ENCODE assay signal across 9 cellular contexts in genomic region chr20:51446656-51447055, GRCh38.
DNase-seq lines count a peak whose midpoint lies in the region; ATAC-seq and TF ChIP-seq lines count a peak whose summit lies in the region.
"Had no signal": no experiment of that assay in that cellular context is flagged by ENCODE, and none has a peak within 500 bp of the region (broad histone marks: within the 10 kb centered on the region; RNA-seq: fewer than 3 reads in every experiment).

No MANE protein-coding gene starts in this region.

- peak overlapping the region in 1 of 3 experiments; percentile 8 for H3K4me3 Mint-ChIP-seq in nephron
- H3K4me3 Mint-ChIP-seq in WTC11 = no peak overlapping the region

- POLR2A ChIA-PET in WTC11 (lab: Charles Lee) = interaction anchor here (0.7 kb wide), 1 partner anchor 95 kb away, joined by 3 read pairs; no protein-coding TSS in a partner anchor

- DNase-seq in AG09319 (ENCODE audit: extremely low read depth, low read depth) (peak; percentile 16), NCI-H226 (peak; percentile 62), dedifferentiated amniotic fluid mesenchymal stem cell (ENCODE audit: extremely low spot score) (peak; percentile 20), SK-N-DZ (ENCODE audit: low spot score) (no peak), WTC11 (ENCODE audit: low spot score) (no peak)
- DNase-seq in activated naive CD4-positive, alpha-beta T cell (lab: John Stamatoyannopoulos, UW) = no peak
- DNase-seq: stimulated activated CD4-positive, alpha-beta T cell treated with anti-CD3 and anti-CD28 coated beads, Interleukin-4, amount 100 ng/mL, for 1 hour had no signal

- ATAC-seq in WTC11 = no peak
- no peak for ATAC-seq in GM21786 (IDR thresholded peaks at IDR 0.05; ENCODE audit: unreplicated experiment)

- no peaks in the 10 kb centered on the region for H3K9me3 Mint-ChIP-seq in nephron
- H3K9me3 Mint-ChIP-seq in WTC11 = no peaks in the 10 kb centered on the region

- peaks cover 21% of the 10 kb centered on the region for H3K27me3 Mint-ChIP-seq in nephron (ENCODE audit: low read depth)
- no peaks in the 10 kb centered on the region for H3K27me3 Mint-ChIP-seq in WTC11 (ENCODE audit: low read depth)

- H3K36me3 Mint-ChIP-seq in nephron (ENCODE audit: low read depth) (no peaks in the 10 kb centered on the region), WTC11 (no peaks in the 10 kb centered on the region)

- CTCF ChIA-PET in WTC11 (lab: Charles Lee) = no interaction called here

- H3K4me1 Mint-ChIP-seq in nephron (peaks cover 59% of the 10 kb centered on the region), WTC11 (peaks cover 12% of the 10 kb centered on the region)

- H3K27ac Mint-ChIP-seq in nephron = peak overlapping the region; percentile 7 to 91 (median 56)
- no peak overlapping the region for H3K27ac Mint-ChIP-seq in WTC11

- TF ChIP-seq CTCF in AG09319 (IDR thresholded peaks at IDR 0.05; ENCODE audit: low read depth, low read length) (no peak), nephron (IDR thresholded peaks at IDR 0.05; ENCODE audit: unreplicated experiment in 3 of 3) (no peak), WTC11 (IDR thresholded peaks at IDR 0.05) (no peak)

TF ChIP-seq in WTC11, 78 proteins besides CTCF, POLR2A, EP300 and RAD21:
- TF ChIP-seq JAZF1 (CRISPR knock-in tag; IDR thresholded peaks at IDR 0.05) (no peak), NR3C1 (CRISPR knock-in tag; conservative IDR thresholded peaks at IDR 0.05; ENCODE audit: low read depth) (no peak), ATF3 (CRISPR knock-in tag; conservative IDR thresholded peaks at IDR 0.05) (no peak), AFF4 (CRISPR knock-in tag; IDR thresholded peaks at IDR 0.05; ENCODE audit: borderline replicate concordance) (no peak), NFATC4 (CRISPR knock-in tag; IDR thresholded peaks at IDR 0.05) (no peak), IRF1 (CRISPR knock-in tag; IDR thresholded peaks at IDR 0.05) (no peak), ZSCAN18 (CRISPR knock-in tag; IDR thresholded peaks at IDR 0.05) (no peak), ZNF317 (CRISPR knock-in tag; IDR thresholded peaks at IDR 0.05; ENCODE audit: borderline replicate concordance, low read depth) (no peak), FOXK1 (CRISPR knock-in tag; IDR thresholded peaks at IDR 0.05) (no peak), NR1H2 (CRISPR knock-in tag; IDR thresholded peaks at IDR 0.05) (no peak), ZNF425 (CRISPR knock-in tag; conservative IDR thresholded peaks at IDR 0.05) (no peak), E2F1 (CRISPR knock-in tag; IDR thresholded peaks at IDR 0.05) (no peak), ERG (CRISPR knock-in tag; IDR thresholded peaks at IDR 0.05) (no peak)

Comparison
In these comparisons a context has a peak if more than half of its experiments do, and no peak if none do; other contexts are left out.
1. DNase-seq: peak in AG09319 (single experiment), NCI-H226 (single experiment) and dedifferentiated amniotic fluid mesenchymal stem cell (single experiment); none in SK-N-DZ (single experiment), activated naive CD4-positive, alpha-beta T cell (0 of 4) and WTC11 (single experiment).